In genomic region chr11:1411739-1412138, GRCh38 we compare ENCODE assay signal across 3 cellular contexts. TPM values are rescaled to one million over a fixed set of nuclear protein-coding genes. Genes with fewer than 3 reads are reported as not detected.
"Had no signal": no experiment of that assay in that cellular context is flagged by ENCODE, and none has a peak within 500 bp of the region (broad histone marks: within the 10 kb centered on the region; RNA-seq: fewer than 3 reads in every experiment).

No MANE protein-coding gene starts in this region.

RNA-seq across cellular contexts. Expression of gene BRSK2, which starts 22.0 kb away (rescaled TPM):
- total RNA-seq: activated CD4-positive, alpha-beta T cell treated with anti-CD3 and anti-CD28 coated beads, Interleukin-2, amount 10 ng/mL, durations not matched to agents 7 days and 5 days; bronchial epithelial cell; T-helper 2 cell treated with Interferon-gamma antibody and Interleukin-4, amounts not matched to agents 100 ng/mL and 5 ng/mL, for 36 hours had no signal
